ENCODE assay signal across 1 cellular context in the genomic region with DNA sequence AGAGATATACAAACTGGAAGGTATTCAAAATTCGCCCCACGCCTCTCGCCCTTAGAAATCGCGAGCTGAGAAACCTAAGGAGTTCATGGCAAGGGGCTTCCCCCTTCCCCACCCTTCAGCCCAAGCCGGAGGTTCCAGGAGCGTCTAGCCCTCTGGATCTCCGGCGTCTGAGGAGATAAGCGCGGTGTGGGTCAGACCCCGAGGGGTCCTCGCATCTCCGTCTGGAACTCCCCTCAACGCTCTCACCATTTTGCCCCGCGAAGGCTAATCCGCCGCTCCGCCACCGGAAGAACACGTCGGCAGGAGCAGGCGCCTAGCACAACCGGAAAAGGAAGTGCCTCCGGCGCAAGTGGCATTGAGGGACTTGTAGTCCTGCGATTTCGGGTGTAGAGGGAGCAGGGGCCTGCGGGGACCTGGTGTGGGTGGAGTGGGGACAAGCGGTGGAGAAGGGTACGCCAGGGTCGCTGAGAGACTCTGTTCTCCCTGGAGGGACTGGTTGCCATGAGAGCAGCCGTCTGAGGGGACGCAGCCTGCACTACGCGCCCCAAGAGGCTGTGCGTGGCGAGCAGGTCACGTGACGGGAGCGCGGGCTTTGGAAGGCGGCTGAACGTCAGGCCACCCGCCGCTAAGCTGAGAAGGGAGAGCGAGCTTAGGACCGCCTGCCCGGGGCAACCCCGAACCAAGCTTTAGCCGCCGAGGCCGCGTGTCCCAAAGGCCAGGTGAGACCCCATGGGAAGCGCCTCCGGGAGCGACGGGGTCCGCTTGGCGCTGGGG.
A peak's percentile ranks its signal among the peaks of the same experiment; 100 is the strongest.
TF ChIP-seq lines count a peak whose summit lies in the region.

A gene with protein sequence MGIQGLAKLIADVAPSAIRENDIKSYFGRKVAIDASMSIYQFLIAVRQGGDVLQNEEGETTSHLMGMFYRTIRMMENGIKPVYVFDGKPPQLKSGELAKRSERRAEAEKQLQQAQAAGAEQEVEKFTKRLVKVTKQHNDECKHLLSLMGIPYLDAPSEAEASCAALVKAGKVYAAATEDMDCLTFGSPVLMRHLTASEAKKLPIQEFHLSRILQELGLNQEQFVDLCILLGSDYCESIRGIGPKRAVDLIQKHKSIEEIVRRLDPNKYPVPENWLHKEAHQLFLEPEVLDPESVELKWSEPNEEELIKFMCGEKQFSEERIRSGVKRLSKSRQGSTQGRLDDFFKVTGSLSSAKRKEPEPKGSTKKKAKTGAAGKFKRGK (plus strand): TSS at position 602 of the 774 bp plus-strand sequence. CDS start 2,451 bp downstream, outside the sequence.
A gene (minus strand): TSS at position 290 of the 774 bp plus-strand sequence. CDS start 41 bp downstream, at position 249.

TF ChIP-seq in HepG2, 621 proteins besides CTCF, POLR2A, EP300 and RAD21 (continued from another document and continues in another):
- TF ChIP-seq, protein P1, sequence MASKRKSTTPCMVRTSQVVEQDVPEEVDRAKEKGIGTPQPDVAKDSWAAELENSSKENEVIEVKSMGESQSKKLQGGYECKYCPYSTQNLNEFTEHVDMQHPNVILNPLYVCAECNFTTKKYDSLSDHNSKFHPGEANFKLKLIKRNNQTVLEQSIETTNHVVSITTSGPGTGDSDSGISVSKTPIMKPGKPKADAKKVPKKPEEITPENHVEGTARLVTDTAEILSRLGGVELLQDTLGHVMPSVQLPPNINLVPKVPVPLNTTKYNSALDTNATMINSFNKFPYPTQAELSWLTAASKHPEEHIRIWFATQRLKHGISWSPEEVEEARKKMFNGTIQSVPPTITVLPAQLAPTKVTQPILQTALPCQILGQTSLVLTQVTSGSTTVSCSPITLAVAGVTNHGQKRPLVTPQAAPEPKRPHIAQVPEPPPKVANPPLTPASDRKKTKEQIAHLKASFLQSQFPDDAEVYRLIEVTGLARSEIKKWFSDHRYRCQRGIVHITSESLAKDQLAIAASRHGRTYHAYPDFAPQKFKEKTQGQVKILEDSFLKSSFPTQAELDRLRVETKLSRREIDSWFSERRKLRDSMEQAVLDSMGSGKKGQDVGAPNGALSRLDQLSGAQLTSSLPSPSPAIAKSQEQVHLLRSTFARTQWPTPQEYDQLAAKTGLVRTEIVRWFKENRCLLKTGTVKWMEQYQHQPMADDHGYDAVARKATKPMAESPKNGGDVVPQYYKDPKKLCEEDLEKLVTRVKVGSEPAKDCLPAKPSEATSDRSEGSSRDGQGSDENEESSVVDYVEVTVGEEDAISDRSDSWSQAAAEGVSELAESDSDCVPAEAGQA (IDR thresholded peaks at IDR 0.05; ENCODE audit: low read depth) = peak; percentile 65; the same call in 1 of the 2 replicates
- TF ChIP-seq, protein P1 (CRISPR knock-in tag; IDR thresholded peaks at IDR 0.05; ENCODE audit: borderline replicate concordance) = no peak
- no peak for TF ChIP-seq MIER2 (CRISPR knock-in tag; IDR thresholded peaks at IDR 0.05)
- TF ChIP-seq ZFP1 (CRISPR knock-in tag; IDR thresholded peaks at IDR 0.05) = no peak
- TF ChIP-seq ZNF333 (CRISPR knock-in tag; IDR thresholded peaks at IDR 0.05; ENCODE audit: borderline replicate concordance) = 0 out of 2 replicates have a peak, but pooled peaks have one; percentile 81
- TF ChIP-seq POLR2G (IDR thresholded peaks at IDR 0.05; ENCODE audit: low read depth, low read length) = peak; percentile 95
- peak; percentile 77; the same call in 2 of the 3 replicates for TF ChIP-seq MXI1 (IDR thresholded peaks at IDR 0.05; ENCODE audit: borderline replicate concordance, low read depth, low read length)
- peak; percentile 82 for TF ChIP-seq SRSF1 (optimal IDR thresholded peaks at IDR 0.05; ENCODE audit: low read depth, low read length)
- TF ChIP-seq, protein P2, sequence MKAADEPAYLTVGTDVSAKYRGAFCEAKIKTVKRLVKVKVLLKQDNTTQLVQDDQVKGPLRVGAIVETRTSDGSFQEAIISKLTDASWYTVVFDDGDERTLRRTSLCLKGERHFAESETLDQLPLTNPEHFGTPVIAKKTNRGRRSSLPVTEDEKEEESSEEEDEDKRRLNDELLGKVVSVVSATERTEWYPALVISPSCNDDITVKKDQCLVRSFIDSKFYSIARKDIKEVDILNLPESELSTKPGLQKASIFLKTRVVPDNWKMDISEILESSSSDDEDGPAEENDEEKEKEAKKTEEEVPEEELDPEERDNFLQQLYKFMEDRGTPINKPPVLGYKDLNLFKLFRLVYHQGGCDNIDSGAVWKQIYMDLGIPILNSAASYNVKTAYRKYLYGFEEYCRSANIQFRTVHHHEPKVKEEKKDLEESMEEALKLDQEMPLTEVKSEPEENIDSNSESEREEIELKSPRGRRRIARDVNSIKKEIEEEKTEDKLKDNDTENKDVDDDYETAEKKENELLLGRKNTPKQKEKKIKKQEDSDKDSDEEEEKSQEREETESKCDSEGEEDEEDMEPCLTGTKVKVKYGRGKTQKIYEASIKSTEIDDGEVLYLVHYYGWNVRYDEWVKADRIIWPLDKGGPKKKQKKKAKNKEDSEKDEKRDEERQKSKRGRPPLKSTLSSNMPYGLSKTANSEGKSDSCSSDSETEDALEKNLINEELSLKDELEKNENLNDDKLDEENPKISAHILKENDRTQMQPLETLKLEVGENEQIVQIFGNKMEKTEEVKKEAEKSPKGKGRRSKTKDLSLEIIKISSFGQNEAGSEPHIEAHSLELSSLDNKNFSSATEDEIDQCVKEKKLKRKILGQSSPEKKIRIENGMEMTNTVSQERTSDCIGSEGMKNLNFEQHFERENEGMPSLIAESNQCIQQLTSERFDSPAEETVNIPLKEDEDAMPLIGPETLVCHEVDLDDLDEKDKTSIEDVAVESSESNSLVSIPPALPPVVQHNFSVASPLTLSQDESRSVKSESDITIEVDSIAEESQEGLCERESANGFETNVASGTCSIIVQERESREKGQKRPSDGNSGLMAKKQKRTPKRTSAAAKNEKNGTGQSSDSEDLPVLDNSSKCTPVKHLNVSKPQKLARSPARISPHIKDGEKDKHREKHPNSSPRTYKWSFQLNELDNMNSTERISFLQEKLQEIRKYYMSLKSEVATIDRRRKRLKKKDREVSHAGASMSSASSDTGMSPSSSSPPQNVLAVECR (CRISPR knock-in tag; IDR thresholded peaks at IDR 0.05; ENCODE audit: borderline replicate concordance) = peak; percentile 99
- TF ChIP-seq SP140L (CRISPR knock-in tag; IDR thresholded peaks at IDR 0.05; ENCODE audit: borderline replicate concordance) = no peak
- TF ChIP-seq KDM5B (CRISPR knock-in tag; IDR thresholded peaks at IDR 0.05; ENCODE audit: borderline replicate concordance) = peak; percentile 81; the same call in 1 of the 2 replicates
- peak; percentile 50; the same call in 1 of the 2 replicates for TF ChIP-seq ZNF317 (CRISPR knock-in tag; IDR thresholded peaks at IDR 0.05)
- no peak for TF ChIP-seq ZNF441 (CRISPR knock-in tag; IDR thresholded peaks at IDR 0.05; ENCODE audit: borderline replicate concordance)
- TF ChIP-seq KLF11 (CRISPR knock-in tag; IDR thresholded peaks at IDR 0.05) = peak; percentile 38; the same call in 1 of the 2 replicates
- TF ChIP-seq SIN3A (IDR thresholded peaks at IDR 0.05; ENCODE audit: borderline replicate concordance, low read depth, low read length) = peak; percentile 44; the same call in 1 of the 2 replicates
- TF ChIP-seq, protein P3, sequence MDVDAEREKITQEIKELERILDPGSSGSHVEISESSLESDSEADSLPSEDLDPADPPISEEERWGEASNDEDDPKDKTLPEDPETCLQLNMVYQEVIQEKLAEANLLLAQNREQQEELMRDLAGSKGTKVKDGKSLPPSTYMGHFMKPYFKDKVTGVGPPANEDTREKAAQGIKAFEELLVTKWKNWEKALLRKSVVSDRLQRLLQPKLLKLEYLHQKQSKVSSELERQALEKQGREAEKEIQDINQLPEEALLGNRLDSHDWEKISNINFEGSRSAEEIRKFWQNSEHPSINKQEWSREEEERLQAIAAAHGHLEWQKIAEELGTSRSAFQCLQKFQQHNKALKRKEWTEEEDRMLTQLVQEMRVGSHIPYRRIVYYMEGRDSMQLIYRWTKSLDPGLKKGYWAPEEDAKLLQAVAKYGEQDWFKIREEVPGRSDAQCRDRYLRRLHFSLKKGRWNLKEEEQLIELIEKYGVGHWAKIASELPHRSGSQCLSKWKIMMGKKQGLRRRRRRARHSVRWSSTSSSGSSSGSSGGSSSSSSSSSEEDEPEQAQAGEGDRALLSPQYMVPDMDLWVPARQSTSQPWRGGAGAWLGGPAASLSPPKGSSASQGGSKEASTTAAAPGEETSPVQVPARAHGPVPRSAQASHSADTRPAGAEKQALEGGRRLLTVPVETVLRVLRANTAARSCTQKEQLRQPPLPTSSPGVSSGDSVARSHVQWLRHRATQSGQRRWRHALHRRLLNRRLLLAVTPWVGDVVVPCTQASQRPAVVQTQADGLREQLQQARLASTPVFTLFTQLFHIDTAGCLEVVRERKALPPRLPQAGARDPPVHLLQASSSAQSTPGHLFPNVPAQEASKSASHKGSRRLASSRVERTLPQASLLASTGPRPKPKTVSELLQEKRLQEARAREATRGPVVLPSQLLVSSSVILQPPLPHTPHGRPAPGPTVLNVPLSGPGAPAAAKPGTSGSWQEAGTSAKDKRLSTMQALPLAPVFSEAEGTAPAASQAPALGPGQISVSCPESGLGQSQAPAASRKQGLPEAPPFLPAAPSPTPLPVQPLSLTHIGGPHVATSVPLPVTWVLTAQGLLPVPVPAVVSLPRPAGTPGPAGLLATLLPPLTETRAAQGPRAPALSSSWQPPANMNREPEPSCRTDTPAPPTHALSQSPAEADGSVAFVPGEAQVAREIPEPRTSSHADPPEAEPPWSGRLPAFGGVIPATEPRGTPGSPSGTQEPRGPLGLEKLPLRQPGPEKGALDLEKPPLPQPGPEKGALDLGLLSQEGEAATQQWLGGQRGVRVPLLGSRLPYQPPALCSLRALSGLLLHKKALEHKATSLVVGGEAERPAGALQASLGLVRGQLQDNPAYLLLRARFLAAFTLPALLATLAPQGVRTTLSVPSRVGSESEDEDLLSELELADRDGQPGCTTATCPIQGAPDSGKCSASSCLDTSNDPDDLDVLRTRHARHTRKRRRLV (CRISPR knock-in tag; IDR thresholded peaks at IDR 0.05) = peak; percentile 56; the same call in 1 of the 2 replicates
- TF ChIP-seq ZNF484 (CRISPR knock-in tag; IDR thresholded peaks at IDR 0.05; ENCODE audit: borderline replicate concordance, low read depth) = no peak
- peak; percentile 55 for TF ChIP-seq XRCC5 (optimal IDR thresholded peaks at IDR 0.05; ENCODE audit: low read length)
- no peak for TF ChIP-seq ZNF232 (CRISPR knock-in tag; IDR thresholded peaks at IDR 0.05; ENCODE audit: borderline replicate concordance)
- TF ChIP-seq, protein P4, sequence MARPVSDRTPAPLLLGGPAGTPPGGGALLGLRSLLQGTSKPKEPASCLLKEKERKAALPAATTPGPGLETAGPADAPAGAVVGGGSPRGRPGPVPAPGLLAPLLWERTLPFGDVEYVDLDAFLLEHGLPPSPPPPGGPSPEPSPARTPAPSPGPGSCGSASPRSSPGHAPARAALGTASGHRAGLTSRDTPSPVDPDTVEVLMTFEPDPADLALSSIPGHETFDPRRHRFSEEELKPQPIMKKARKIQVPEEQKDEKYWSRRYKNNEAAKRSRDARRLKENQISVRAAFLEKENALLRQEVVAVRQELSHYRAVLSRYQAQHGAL (CRISPR knock-in tag; IDR thresholded peaks at IDR 0.05; ENCODE audit: not compliant biosample characterization) = no peak
- TF ChIP-seq XBP1 (CRISPR knock-in tag; IDR thresholded peaks at IDR 0.05) = peak; percentile 92
- peak; percentile 54; the same call in 1 of the 2 replicates for TF ChIP-seq ERF (CRISPR knock-in tag; IDR thresholded peaks at IDR 0.05)
- TF ChIP-seq ZNF878 (CRISPR knock-in tag; IDR thresholded peaks at IDR 0.05) = 0 out of 2 replicates have a peak, but pooled peaks have one; percentile 8
- TF ChIP-seq, protein P5, sequence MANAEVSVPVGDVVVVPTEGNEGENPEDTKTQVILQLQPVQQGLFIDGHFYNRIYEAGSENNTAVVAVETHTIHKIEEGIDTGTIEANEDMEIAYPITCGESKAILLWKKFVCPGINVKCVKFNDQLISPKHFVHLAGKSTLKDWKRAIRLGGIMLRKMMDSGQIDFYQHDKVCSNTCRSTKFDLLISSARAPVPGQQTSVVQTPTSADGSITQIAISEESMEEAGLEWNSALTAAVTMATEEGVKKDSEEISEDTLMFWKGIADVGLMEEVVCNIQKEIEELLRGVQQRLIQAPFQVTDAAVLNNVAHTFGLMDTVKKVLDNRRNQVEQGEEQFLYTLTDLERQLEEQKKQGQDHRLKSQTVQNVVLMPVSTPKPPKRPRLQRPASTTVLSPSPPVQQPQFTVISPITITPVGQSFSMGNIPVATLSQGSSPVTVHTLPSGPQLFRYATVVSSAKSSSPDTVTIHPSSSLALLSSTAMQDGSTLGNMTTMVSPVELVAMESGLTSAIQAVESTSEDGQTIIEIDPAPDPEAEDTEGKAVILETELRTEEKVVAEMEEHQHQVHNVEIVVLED (CRISPR knock-in tag; IDR thresholded peaks at IDR 0.05; ENCODE audit: borderline replicate concordance) = peak; percentile 89
- TF ChIP-seq ZNF792 (CRISPR knock-in tag; IDR thresholded peaks at IDR 0.05) = peak; percentile 39
- peak; percentile 69 for TF ChIP-seq IRF2 (CRISPR knock-in tag; IDR thresholded peaks at IDR 0.05)
- peak; percentile 59; the same call in 1 of the 2 replicates for TF ChIP-seq ELF4 (CRISPR knock-in tag; IDR thresholded peaks at IDR 0.05; ENCODE audit: borderline replicate concordance)
- no peak for TF ChIP-seq MAFF (IDR thresholded peaks at IDR 0.05; ENCODE audit: low read depth, low read length)
- TF ChIP-seq KLF12 (CRISPR knock-in tag; IDR thresholded peaks at IDR 0.05; ENCODE audit: borderline replicate concordance) = 0 out of 2 replicates have a peak, but pooled peaks have one; percentile 52
- TF ChIP-seq, protein P6, sequence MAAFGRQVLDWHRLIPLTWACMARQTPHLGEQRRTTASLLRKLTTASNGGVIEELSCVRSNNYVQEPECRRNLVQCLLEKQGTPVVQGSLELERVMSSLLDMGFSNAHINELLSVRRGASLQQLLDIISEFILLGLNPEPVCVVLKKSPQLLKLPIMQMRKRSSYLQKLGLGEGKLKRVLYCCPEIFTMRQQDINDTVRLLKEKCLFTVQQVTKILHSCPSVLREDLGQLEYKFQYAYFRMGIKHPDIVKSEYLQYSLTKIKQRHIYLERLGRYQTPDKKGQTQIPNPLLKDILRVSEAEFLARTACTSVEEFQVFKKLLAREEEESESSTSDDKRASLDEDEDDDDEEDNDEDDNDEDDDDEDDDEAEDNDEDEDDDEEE (CRISPR knock-in tag; IDR thresholded peaks at IDR 0.05) = peak; percentile 70
